ENCODE assay signal across 12 cellular contexts in genomic region chr10:104639595-104640338, GRCh38. TPM values are rescaled to one million over a fixed set of nuclear protein-coding genes. Genes with fewer than 3 reads are reported as not detected.
DNase-seq lines count a peak whose midpoint lies in the region; ATAC-seq, FAIRE-seq and TF ChIP-seq lines count a peak whose summit lies in the region.
"Had no signal": no experiment of that assay in that cellular context is flagged by ENCODE, and none has a peak within 500 bp of the region (broad histone marks: within the 10 kb centered on the region; RNA-seq: fewer than 3 reads in every experiment).

No MANE protein-coding gene starts in this region.

- TF ChIP-seq CTCF in cardiac muscle cell (IDR thresholded peaks at IDR 0.05; ENCODE audit: low read depth, low read length) = no peak
- TF ChIP-seq CTCF in coronary artery (IDR thresholded peaks at IDR 0.05) = no peak

- no peak for FAIRE-seq in H54 (lab: Jason Lieb, UNC)
- FAIRE-seq: islet of Langerhans had no signal

- ATAC-seq in Right ventricle myocardium superior (ENCODE audit: poor library complexity) = no peak
- ATAC-seq: upper lobe of right lung had no signal

- H3K36me3 ChIP-seq in cardiac muscle cell (no peaks in the 10 kb centered on the region), stomach smooth muscle (ENCODE audit: control insufficient read depth in 2 of 2, insufficient read depth in 2 of 2, low read length in 2 of 2) (no peaks in the 10 kb centered on the region)
- H3K36me3 ChIP-seq: upper lobe of right lung had no signal

- H3K9me3 ChIP-seq in cardiac muscle cell (ENCODE audit: low read depth) = no peaks in the 10 kb centered on the region
- no peaks in the 10 kb centered on the region for H3K9me3 ChIP-seq in stomach smooth muscle (ENCODE audit: control insufficient read depth in 2 of 2, low read length in 2 of 2)
- H3K9me3 ChIP-seq: upper lobe of right lung had no signal

- no peak overlapping the region for H3K9ac ChIP-seq in stomach smooth muscle (ENCODE audit: low read length in 2 of 2)

- no peak for TF ChIP-seq POLR2A in H54 (IDR thresholded peaks at IDR 0.05; ENCODE audit: low read depth, low read length)

- DNase-seq in cardiac muscle cell (ENCODE audit: low read depth in 1 of 2, low spot score in 1 of 2) (peak in 1 of 2 donors; percentile 32), Right ventricle myocardium superior (no peak), coronary artery (ENCODE audit: low spot score) (no peak), left kidney (ENCODE audit: low read depth, low spot score) (peak; percentile 48), occipital lobe (lab: John Stamatoyannopoulos, UW) (no peak), H54 (ENCODE audit: insufficient read length, low spot score) (no peak)
- DNase-seq in stimulated activated CD4-positive, alpha-beta T cell treated with anti-CD3 and anti-CD28 coated beads, Interleukin-1b, Interleukin-23, amount 100 ng/mL, for 48 hours = no peak
- DNase-seq: activated CD8-positive, alpha-beta memory T cell treated with anti-CD3 and anti-CD28 coated beads for 24 hours; upper lobe of right lung had no signal

- peaks cover 61% of the 10 kb centered on the region for H3K27me3 ChIP-seq in cardiac muscle cell
- peaks cover 27 to 35% of the 10 kb centered on the region in 2 donors for H3K27me3 ChIP-seq in stomach smooth muscle (ENCODE audit: control insufficient read depth in 1 of 2, insufficient read depth in 2 of 2, low read length in 2 of 2)

- intact Hi-C loops in Right ventricle myocardium superior (cut with DNase I) = loop anchor here (5.0 kb wide), 1 partner anchor 283 kb away; no protein-coding TSS in a partner anchor

- no peak overlapping the region for H3K27ac ChIP-seq in cardiac muscle cell
- no peak overlapping the region for H3K27ac ChIP-seq in coronary artery
- H3K27ac ChIP-seq in stomach smooth muscle (ENCODE audit: low read length) = no peak overlapping the region
- H3K27ac ChIP-seq: upper lobe of right lung had no signal

- peak overlapping the region; percentile 91 for H3K4me3 ChIP-seq in cardiac muscle cell
- H3K4me3 ChIP-seq in coronary artery = peak overlapping the region; percentile 47
- peak overlapping the region; percentile 46 to 55 for H3K4me3 ChIP-seq in stomach smooth muscle (ENCODE audit: low read length in 2 of 2)
- H3K4me3 ChIP-seq: upper lobe of right lung had no signal

- no peaks in the 10 kb centered on the region for H3K4me1 ChIP-seq in cardiac muscle cell (ENCODE audit: low read depth)
- H3K4me1 ChIP-seq in stomach smooth muscle (ENCODE audit: control insufficient read depth, insufficient read depth, low read length) = peaks cover 11% of the 10 kb centered on the region
- H3K4me1 ChIP-seq: upper lobe of right lung had no signal

RNA-seq across cellular contexts. Expression of gene SORCS3, which starts 1.3 kb away (rescaled TPM):
- 12.2 and 29.1 TPM in 2 replicates for total RNA-seq in cardiac muscle cell
- polyA plus RNA-seq in cardiac muscle cell = 9.3 and 14.3 TPM in 2 replicates
- total RNA-seq in Right ventricle myocardium superior = 0.19 TPM
- total RNA-seq in occipital lobe = 23.7 TPM
- total RNA-seq: osteocyte, upper lobe of right lung had no signal

Comparison
In these comparisons a context has a peak if more than half of its experiments do, and no peak if none do; other contexts are left out.
1. RNA of gene SORCS3, which starts 1.3 kb away (total RNA-seq): 12.2 to 29.1 TPM in cardiac muscle cell and 23.7 TPM in occipital lobe (single experiment); 0.19 TPM in Right ventricle myocardium superior (single experiment); every median in the first group is over 10 times any median in the second.
2. Peak in every context shown above with its lines, with median percentiles within 50 percentile points of each other: H3K4me3 ChIP-seq.